ENCODE assay signal across 24 cellular contexts in the genomic region with DNA sequence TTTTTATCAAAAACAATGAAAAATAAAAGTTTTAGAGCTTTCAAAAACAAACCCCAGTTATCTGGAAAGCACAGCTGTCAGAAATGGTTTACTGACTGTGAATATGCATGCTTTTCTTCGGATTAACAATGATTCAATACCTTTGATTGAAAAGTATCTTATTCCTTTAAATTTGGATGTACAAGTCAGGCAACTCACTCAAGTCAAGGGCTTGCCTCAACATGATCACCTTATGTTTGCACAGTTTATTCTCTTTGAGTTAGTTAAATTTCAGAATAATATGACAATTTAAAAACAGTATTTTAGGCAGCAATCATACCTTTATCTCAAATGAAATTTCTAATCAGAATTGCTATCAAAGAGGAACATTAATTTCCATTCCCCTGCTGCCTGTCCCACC.
"Had no signal": no experiment of that assay in that cellular context is flagged by ENCODE, and none has a peak within 500 bp of the region (broad histone marks: within the 10 kb centered on the region; RNA-seq: fewer than 3 reads in every experiment).

No MANE protein-coding gene starts in this region.

- H3K4me2 ChIP-seq: smooth muscle cell had no signal

- H3K4me1 ChIP-seq: prostate gland, right atrium auricular region, thyroid gland had no signal

- H3K9me3 ChIP-seq: gastrocnemius medialis, prostate gland, right atrium auricular region, stomach, thyroid gland had no signal

- H3K4me3 ChIP-seq: dorsolateral prefrontal cortex, gastrocnemius medialis, lung, prostate gland, right atrium auricular region, smooth muscle cell, stomach, thyroid gland had no signal

- H3K27me3 ChIP-seq: dorsolateral prefrontal cortex, gastrocnemius medialis, right atrium auricular region, stomach, thyroid gland had no signal

- H3K27ac Mint-ChIP-seq: nephron progenitor cell; stimulated activated effector memory CD8-positive, alpha-beta T cell treated with anti-CD3 and anti-CD28 coated beads, Interleukin-12 subunit alpha, Interleukin-12 subunit beta, amount 100 ng/mL, for 72 hours had no signal

- H3K4me3 Mint-ChIP-seq: naive thymus-derived CD4-positive, alpha-beta T cell; nephron progenitor cell; stimulated activated effector memory CD8-positive, alpha-beta T cell treated with anti-CD3 and anti-CD28 coated beads, Interleukin-12 subunit alpha, Interleukin-12 subunit beta, amount 100 ng/mL, for 72 hours had no signal

- H3K36me3 ChIP-seq: gastrocnemius medialis, prostate gland, right atrium auricular region, stomach, thyroid gland had no signal

- H3K27ac ChIP-seq: dorsolateral prefrontal cortex, prostate gland, right atrium auricular region, stomach, thyroid gland had no signal

- H3K27me3 Mint-ChIP-seq: naive thymus-derived CD4-positive, alpha-beta T cell had no signal

- DNase-seq: dorsolateral prefrontal cortex; effector CD4-positive, alpha-beta T cell; head of caudate nucleus; kidney; mesendoderm; midbrain; naive thymus-derived CD4-positive, alpha-beta T cell; nephron progenitor cell; nucleus accumbens; stimulated activated CD4-positive, alpha-beta T cell treated with anti-CD3 and anti-CD28 coated beads, Interleukin-12 subunit alpha, Interleukin-12 subunit beta, amount 100 ng/mL, for 4 hours; stimulated activated CD4-positive, alpha-beta T cell treated with anti-CD3 and anti-CD28 coated beads, Interleukin-1b, Interleukin-23, amount 100 ng/mL, for 48 hours; stimulated activated CD4-positive, alpha-beta T cell treated with anti-CD3 and anti-CD28 coated beads, Interleukin-4, amount 100 ng/mL, for 1 hour; stimulated activated naive CD4-positive, alpha-beta T cell treated with Interleukin-2 at 50 U/mL for 16 hours; stomach; thyroid gland; trophoblast cell had no signal

- ATAC-seq: left lobe of liver; naive thymus-derived CD4-positive, alpha-beta T cell; sciatic nerve; stimulated activated effector memory CD8-positive, alpha-beta T cell treated with anti-CD3 and anti-CD28 coated beads, Interleukin-12 subunit alpha, Interleukin-12 subunit beta, amount 100 ng/mL, for 72 hours had no signal

- H3K9me3 Mint-ChIP-seq: naive thymus-derived CD4-positive, alpha-beta T cell; nephron progenitor cell; stimulated activated effector memory CD8-positive, alpha-beta T cell treated with anti-CD3 and anti-CD28 coated beads, Interleukin-12 subunit alpha, Interleukin-12 subunit beta, amount 100 ng/mL, for 72 hours had no signal
